1 cellular context compared by ENCODE assay signal in genomic region chr3:13500133-13500885, GRCh38.
TF ChIP-seq lines count a peak whose summit lies in the region.

No MANE protein-coding gene starts in this region.

TF ChIP-seq in K562, 482 proteins besides CTCF, POLR2A, EP300 and RAD21 (continued from another document and continues in another):
- TF ChIP-seq CTCFL (IDR thresholded peaks at IDR 0.05; ENCODE audit: borderline replicate concordance, insufficient read depth, low read depth, low read length, poor library complexity, severe bottlenecking) (no peak), SMC3 (conservative IDR thresholded peaks at IDR 0.05; ENCODE audit: insufficient read depth, low read depth, low read length) (peak; percentile 75), NONO (IDR thresholded peaks at IDR 0.05; ENCODE audit: low read depth in 2 of 2, low read length in 1 of 2) (no peak), HMG20B (CRISPR knock-in tag; IDR thresholded peaks at IDR 0.05) (no peak), PRPF4 (IDR thresholded peaks at IDR 0.05; ENCODE audit: insufficient read depth, low read depth, low read length, poor library complexity, severe bottlenecking) (no peak), HES1 (IDR thresholded peaks at IDR 0.05; ENCODE audit: low read depth) (no peak), SRSF1 (IDR thresholded peaks at IDR 0.05; ENCODE audit: low read depth, low read length) (no peak), CBX5 (IDR thresholded peaks at IDR 0.05; ENCODE audit: borderline replicate concordance, low read depth) (no peak), RFX5 (IDR thresholded peaks at IDR 0.05; ENCODE audit: low read depth, low read length) (no peak), SAFB2 (IDR thresholded peaks at IDR 0.05; ENCODE audit: borderline replicate concordance, low read depth, low read length, severe bottlenecking) (no peak), ARID4B (CRISPR knock-in tag; IDR thresholded peaks at IDR 0.05) (no peak), BCOR (IDR thresholded peaks at IDR 0.05) (0 out of 2 replicates have a peak, but pooled peaks have one; percentile 3), HOXB6 (CRISPR knock-in tag; IDR thresholded peaks at IDR 0.05; ENCODE audit: borderline replicate concordance) (no peak), OTX1 (CRISPR knock-in tag; IDR thresholded peaks at IDR 0.05) (no peak), GMEB1 (CRISPR knock-in tag; IDR thresholded peaks at IDR 0.05) (no peak), TAF9B (IDR thresholded peaks at IDR 0.05; ENCODE audit: partially characterized antibody) (no peak), FUS (optimal IDR thresholded peaks at IDR 0.05; ENCODE audit: low read depth, low read length) (no peak), ESRRA (IDR thresholded peaks at IDR 0.05; ENCODE audit: borderline replicate concordance, low read depth) (no peak), NR4A1 (CRISPR knock-in tag; IDR thresholded peaks at IDR 0.05) (no peak), NR4A1 (tag; IDR thresholded peaks at IDR 0.05) (0 out of 2 replicates have a peak, but pooled peaks have one; percentile 36), XRCC5 (IDR thresholded peaks at IDR 0.05; ENCODE audit: low read depth, low read length) (no peak), ZNF316 (IDR thresholded peaks at IDR 0.05) (no peak), IRF1 (CRISPR knock-in tag; IDR thresholded peaks at IDR 0.05; ENCODE audit: borderline replicate concordance) (no peak), ZBTB9 (CRISPR knock-in tag; IDR thresholded peaks at IDR 0.05) (0 out of 2 replicates have a peak, but pooled peaks have one; percentile 32), TCF7L2 (IDR thresholded peaks at IDR 0.05; ENCODE audit: low read depth, low read length) (no peak), ZNF77 (CRISPR knock-in tag; IDR thresholded peaks at IDR 0.05) (no peak), VEZF1 (CRISPR knock-in tag; IDR thresholded peaks at IDR 0.05) (no peak), RB1 (IDR thresholded peaks at IDR 0.05; ENCODE audit: low read depth) (0 out of 2 replicates have a peak, but pooled peaks have one; percentile 23), PKNOX1 (IDR thresholded peaks at IDR 0.05) (no peak), SUPT5H (IDR thresholded peaks at IDR 0.05) (no peak), POLR2AphosphoS5 (IDR thresholded peaks at IDR 0.05; ENCODE audit: control insufficient read depth, insufficient read depth, low read depth, low read length) (no peak), NR3C1 (CRISPR knock-in tag; IDR thresholded peaks at IDR 0.05) (no peak), MLX (CRISPR knock-in tag; conservative IDR thresholded peaks at IDR 0.05) (no peak), TSHZ1 (CRISPR knock-in tag; IDR thresholded peaks at IDR 0.05) (no peak), CREBBP (IDR thresholded peaks at IDR 0.05; ENCODE audit: low read depth, low read length) (no peak), ZBTB1 (CRISPR knock-in tag; IDR thresholded peaks at IDR 0.05; ENCODE audit: borderline replicate concordance, low read depth) (no peak), EGR1 (conservative IDR thresholded peaks at IDR 0.05) (no peak), KLF13 (tag; IDR thresholded peaks at IDR 0.05; ENCODE audit: borderline replicate concordance, low read depth) (no peak), NFYB (IDR thresholded peaks at IDR 0.05; ENCODE audit: extremely low read depth, insufficient read length) (no peak), HNRNPK (IDR thresholded peaks at IDR 0.05; ENCODE audit: low read depth, low read length, poor library complexity, severe bottlenecking) (no peak), E2F8 (IDR thresholded peaks at IDR 0.05; ENCODE audit: low read depth, partially characterized antibody) (no peak)
